21 cellular contexts compared by ENCODE assay signal in genomic region chr1:29636936-29637335, GRCh38.
"Had no signal": no experiment of that assay in that cellular context is flagged by ENCODE, and none has a peak within 500 bp of the region (broad histone marks: within the 10 kb centered on the region; RNA-seq: fewer than 3 reads in every experiment).

No MANE protein-coding gene starts in this region.

- H3K9me3 Mint-ChIP-seq: activated B cell treated with CpG ODN at 0.5 μM for 24 hours; activated naive CD4-positive, alpha-beta T cell treated with anti-CD3 and anti-CD28 coated beads, Interleukin-2, amount 50 U/mL, for 24 hours; activated naive CD8-positive, alpha-beta T cell treated with anti-CD3 and anti-CD28 coated beads, Interleukin-2, amount 50 U/mL, for 24 hours; central memory CD8-positive, alpha-beta T cell; T-helper 2 cell treated with Interferon-gamma antibody and Interleukin-4, amounts not matched to agents 5 μg/mL and 100 μg/mL, for 36 hours had no signal

- H3K4me3 Mint-ChIP-seq: activated B cell treated with CpG ODN at 0.5 μM for 24 hours; activated naive CD4-positive, alpha-beta T cell treated with anti-CD3 and anti-CD28 coated beads, Interleukin-2, amount 50 U/mL, for 24 hours; activated naive CD8-positive, alpha-beta T cell treated with anti-CD3 and anti-CD28 coated beads, Interleukin-2, amount 50 U/mL, for 24 hours; central memory CD8-positive, alpha-beta T cell; naive thymus-derived CD4-positive, alpha-beta T cell; stimulated activated naive B cell treated with anti-CD40 and anti-IgM and Interleukin-4, amounts not matched to agents 10 μg/mL and 1 μg/mL and 100 μg/mL, for 72 hours; T-helper 2 cell treated with Interferon-gamma antibody and Interleukin-4, amounts not matched to agents 5 μg/mL and 100 μg/mL, for 36 hours had no signal

- H3K36me3 Mint-ChIP-seq: activated naive CD4-positive, alpha-beta T cell treated with anti-CD3 and anti-CD28 coated beads, Interleukin-2, amount 50 U/mL, for 24 hours; naive thymus-derived CD4-positive, alpha-beta T cell; stimulated activated naive B cell treated with anti-CD40 and anti-IgM and Interleukin-4, amounts not matched to agents 10 μg/mL and 1 μg/mL and 100 μg/mL, for 72 hours had no signal

- H3K36me3 ChIP-seq: gastrocnemius medialis, right lobe of liver, stomach, thyroid gland, upper lobe of right lung had no signal

- DNase-seq: activated B cell treated with CpG ODN at 0.5 μM for 24 hours; activated naive CD8-positive, alpha-beta T cell treated with anti-CD3 and anti-CD28 coated beads, Interleukin-2, amount 50 U/mL, for 24 hours; activated T-cell treated with anti-CD3 and anti-CD28 coated beads, Interleukin-2, amount 50 U/mL, for 1 hour; dermis blood vessel endothelial cell; effector CD8-positive, alpha-beta T cell; gastrocnemius medialis; glutamatergic neuron; left cardiac atrium; mammary epithelial cell; naive thymus-derived CD4-positive, alpha-beta T cell; right lobe of liver; stimulated activated CD4-positive, alpha-beta T cell treated with anti-CD3 and anti-CD28 coated beads, Interleukin-12 subunit alpha, Interleukin-12 subunit beta, amount 100 ng/mL, for 4 hours; stimulated activated naive B cell treated with anti-CD40 and anti-IgM and Interleukin-4, amounts not matched to agents 10 μg/mL and 1 μg/mL and 100 μg/mL, for 72 hours; stomach; T-helper 1 cell; thyroid gland; upper lobe of right lung had no signal

- H3K4me3 ChIP-seq: gastrocnemius medialis, right lobe of liver, skin epidermis, stomach, thyroid gland, upper lobe of right lung had no signal

- H3K27me3 ChIP-seq: gastrocnemius medialis, right lobe of liver, thyroid gland had no signal

- H3K27ac Mint-ChIP-seq: activated B cell treated with CpG ODN at 0.5 μM for 24 hours; activated naive CD4-positive, alpha-beta T cell treated with anti-CD3 and anti-CD28 coated beads, Interleukin-2, amount 50 U/mL, for 24 hours; activated naive CD8-positive, alpha-beta T cell treated with anti-CD3 and anti-CD28 coated beads, Interleukin-2, amount 50 U/mL, for 24 hours; naive thymus-derived CD4-positive, alpha-beta T cell; stimulated activated naive B cell treated with anti-CD40 and anti-IgM and Interleukin-4, amounts not matched to agents 10 μg/mL and 1 μg/mL and 100 μg/mL, for 72 hours; T-helper 2 cell treated with Interferon-gamma antibody and Interleukin-4, amounts not matched to agents 5 μg/mL and 100 μg/mL, for 36 hours had no signal

- H3K27ac ChIP-seq: gastrocnemius medialis, right lobe of liver, skin epidermis, stomach, thyroid gland, upper lobe of right lung had no signal

- H3K4me1 ChIP-seq: gastrocnemius medialis, right lobe of liver, stomach, thyroid gland, upper lobe of right lung had no signal

- H3K9me3 ChIP-seq: gastrocnemius medialis, right lobe of liver, stomach, thyroid gland, upper lobe of right lung had no signal

- ATAC-seq: activated naive CD8-positive, alpha-beta T cell treated with anti-CD3 and anti-CD28 coated beads, Interleukin-2, amount 50 U/mL, for 24 hours; gastrocnemius medialis; left cardiac atrium; naive thymus-derived CD4-positive, alpha-beta T cell; right lobe of liver; stimulated activated naive B cell treated with anti-CD40 and anti-IgM and Interleukin-4, amounts not matched to agents 10 μg/mL and 1 μg/mL and 100 μg/mL, for 72 hours; upper lobe of right lung had no signal

- H3K4me1 Mint-ChIP-seq: activated B cell treated with CpG ODN at 0.5 μM for 24 hours; activated naive CD4-positive, alpha-beta T cell treated with anti-CD3 and anti-CD28 coated beads, Interleukin-2, amount 50 U/mL, for 24 hours; activated naive CD8-positive, alpha-beta T cell treated with anti-CD3 and anti-CD28 coated beads, Interleukin-2, amount 50 U/mL, for 24 hours; central memory CD8-positive, alpha-beta T cell; naive thymus-derived CD4-positive, alpha-beta T cell had no signal
